1 cellular context compared by ENCODE assay signal in the genomic region with DNA sequence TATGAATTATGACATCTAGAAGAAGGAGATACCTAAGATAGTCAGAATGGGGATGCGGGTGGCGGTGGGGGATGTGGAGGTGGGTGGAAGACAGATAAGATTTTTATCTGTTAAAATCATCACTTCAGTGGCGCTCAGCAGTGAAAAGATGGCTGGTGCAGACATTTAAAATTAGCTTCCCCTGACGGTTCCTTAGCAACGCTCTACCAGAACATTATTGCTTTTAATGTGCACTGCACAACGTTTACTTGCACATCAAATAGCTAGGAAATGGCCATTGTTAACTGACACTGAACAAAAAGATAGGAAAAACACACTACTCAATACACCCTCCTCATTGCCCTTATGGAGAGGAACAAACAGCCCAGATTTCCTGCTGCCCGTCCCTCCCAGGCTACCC.
TF ChIP-seq lines count a peak whose summit lies in the region.

No MANE protein-coding gene starts in this region.

TF ChIP-seq in H1, 55 proteins besides CTCF, POLR2A, EP300 and RAD21:
- TF ChIP-seq CBX8 (IDR thresholded peaks at IDR 0.05; ENCODE audit: borderline replicate concordance, low read depth, low read length) (no peak), CREB1 (IDR thresholded peaks at IDR 0.05) (no peak), HDAC2 (IDR thresholded peaks at IDR 0.05; ENCODE audit: borderline replicate concordance in 1 of 2, low read depth in 2 of 2, low read length in 2 of 2) (no peak), SIX5 (IDR thresholded peaks at IDR 0.05; ENCODE audit: low read depth, low read length) (no peak), KDM1A (IDR thresholded peaks at IDR 0.05; ENCODE audit: borderline replicate concordance, low read length) (no peak)
TF ChIP-seq in H1: peak in this region for 0.
